29 cellular contexts compared by ENCODE assay signal in the genomic region with DNA sequence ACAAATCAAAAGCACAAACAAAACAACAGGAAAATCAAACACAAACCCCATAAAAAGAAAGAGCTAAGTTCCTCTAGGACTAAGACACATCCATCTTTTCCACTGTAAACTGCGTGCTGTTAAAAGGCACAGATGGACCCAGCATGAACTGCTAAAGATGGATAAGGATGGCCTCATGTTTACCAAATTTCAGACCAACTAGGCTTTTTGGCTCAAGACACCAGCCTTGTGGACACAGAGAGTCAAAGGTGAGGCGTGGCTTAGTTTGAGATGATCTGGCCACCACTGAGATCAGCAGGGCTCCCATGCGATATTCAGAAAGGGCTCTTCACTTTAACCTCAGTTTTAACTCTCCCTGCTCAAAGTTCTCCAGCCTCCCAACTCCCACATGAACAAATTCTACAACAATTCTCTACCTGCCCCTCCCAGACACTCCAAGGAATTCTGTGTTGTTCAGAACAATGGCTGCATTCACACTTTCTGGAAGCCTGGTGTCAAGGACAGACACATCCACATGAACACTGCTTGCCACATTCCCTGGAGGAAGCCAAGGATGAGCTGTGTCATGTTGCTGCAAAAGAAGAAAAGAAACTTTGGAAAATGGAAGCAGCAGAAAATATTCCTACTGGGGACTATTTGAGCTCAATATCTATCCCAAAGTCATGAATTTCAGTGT.
"Had no signal": no experiment of that assay in that cellular context is flagged by ENCODE, and none has a peak within 500 bp of the region (broad histone marks: within the 10 kb centered on the region; RNA-seq: fewer than 3 reads in every experiment).

No MANE protein-coding gene starts in this region.

- H3K4me3 ChIP-seq: cardiac muscle cell, Peyer's patch, SJCRH30 had no signal

- H3K27ac Mint-ChIP-seq: activated CD4-positive, alpha-beta memory T cell treated with anti-CD3 and anti-CD28 coated beads, Interleukin-2, amount 10 ng/mL, durations not matched to agents 7 days and 5 days; activated CD4-positive, alpha-beta T cell treated with anti-CD3 and anti-CD28 coated beads for 36 hours; activated naive CD4-positive, alpha-beta T cell treated with anti-CD3 and anti-CD28 coated beads for 36 hours; activated naive CD8-positive, alpha-beta T cell; activated T-helper 17 cell treated with anti-CD3 and anti-CD28 coated beads, Interleukin-2, amount 50 U/mL, for 72 hours had no signal

- H3K36me3 Mint-ChIP-seq: activated naive CD8-positive, alpha-beta T cell; brain had no signal

- H3K36me3 ChIP-seq: cardiac muscle cell, Peyer's patch, SJCRH30 had no signal

- DNase-seq: activated CD4-positive, alpha-beta memory T cell treated with anti-CD3 and anti-CD28 coated beads, Interleukin-2, amount 10 ng/mL, durations not matched to agents 7 days and 5 days; activated CD4-positive, alpha-beta T cell treated with anti-CD3 and anti-CD28 coated beads for 36 hours; activated CD4-positive, alpha-beta T cell treated with anti-CD3 and anti-CD28 coated beads, Interleukin-2, amount 50 U/mL, for 1 hour; activated gamma-delta T cell; activated naive CD4-positive, alpha-beta T cell treated with anti-CD3 and anti-CD28 coated beads for 36 hours; activated T-cell treated with anti-CD3 and anti-CD28 coated beads for 4 hours; activated T-cell treated with anti-CD3 and anti-CD28 coated beads, Interleukin-2, amount 50 U/mL, for 48 hours; amygdala; KG1; NCI-H1092; NCI-H1417 treated with DMSO at 0.1 percent for 48 hours; NCI-H1694; NCI-H2029; NCI-H2107; NCI-H2171 treated with DMSO at 0.1 percent for 48 hours; NCI-H226; NCI-H526; NCI-H82; Peyer's patch; Right ventricle myocardium superior; SJCRH30; SK-N-SH; T-helper 1 cell had no signal

- H3K9me3 ChIP-seq: Peyer's patch, SJCRH30, SK-N-SH had no signal

- H3K4me3 Mint-ChIP-seq: activated CD4-positive, alpha-beta memory T cell treated with anti-CD3 and anti-CD28 coated beads, Interleukin-2, amount 10 ng/mL, durations not matched to agents 7 days and 5 days; activated CD4-positive, alpha-beta T cell treated with anti-CD3 and anti-CD28 coated beads for 36 hours; activated naive CD4-positive, alpha-beta T cell treated with anti-CD3 and anti-CD28 coated beads for 36 hours; activated naive CD8-positive, alpha-beta T cell; activated T-helper 17 cell treated with anti-CD3 and anti-CD28 coated beads, Interleukin-2, amount 50 U/mL, for 72 hours; brain had no signal

- H3K27ac ChIP-seq: cardiac muscle cell, Peyer's patch, RWPE1, SJCRH30, VCaP had no signal

- H3K4me1 Mint-ChIP-seq: activated CD4-positive, alpha-beta memory T cell treated with anti-CD3 and anti-CD28 coated beads, Interleukin-2, amount 10 ng/mL, durations not matched to agents 7 days and 5 days; activated CD4-positive, alpha-beta T cell treated with anti-CD3 and anti-CD28 coated beads for 36 hours; activated T-helper 17 cell treated with anti-CD3 and anti-CD28 coated beads, Interleukin-2, amount 50 U/mL, for 72 hours had no signal

- H3K27me3 ChIP-seq: Peyer's patch, SJCRH30 had no signal

- H3K9me3 Mint-ChIP-seq: activated CD4-positive, alpha-beta memory T cell treated with anti-CD3 and anti-CD28 coated beads, Interleukin-2, amount 10 ng/mL, durations not matched to agents 7 days and 5 days; activated naive CD4-positive, alpha-beta T cell treated with anti-CD3 and anti-CD28 coated beads for 36 hours; activated T-helper 17 cell treated with anti-CD3 and anti-CD28 coated beads, Interleukin-2, amount 50 U/mL, for 72 hours had no signal

- H3K27me3 Mint-ChIP-seq: activated CD4-positive, alpha-beta memory T cell treated with anti-CD3 and anti-CD28 coated beads, Interleukin-2, amount 10 ng/mL, durations not matched to agents 7 days and 5 days; activated CD4-positive, alpha-beta T cell treated with anti-CD3 and anti-CD28 coated beads for 36 hours; activated T-helper 17 cell treated with anti-CD3 and anti-CD28 coated beads, Interleukin-2, amount 50 U/mL, for 72 hours; brain had no signal

- H3K4me1 ChIP-seq: Peyer's patch had no signal
